ENCODE assay signal across 8 cellular contexts in the genomic region with DNA sequence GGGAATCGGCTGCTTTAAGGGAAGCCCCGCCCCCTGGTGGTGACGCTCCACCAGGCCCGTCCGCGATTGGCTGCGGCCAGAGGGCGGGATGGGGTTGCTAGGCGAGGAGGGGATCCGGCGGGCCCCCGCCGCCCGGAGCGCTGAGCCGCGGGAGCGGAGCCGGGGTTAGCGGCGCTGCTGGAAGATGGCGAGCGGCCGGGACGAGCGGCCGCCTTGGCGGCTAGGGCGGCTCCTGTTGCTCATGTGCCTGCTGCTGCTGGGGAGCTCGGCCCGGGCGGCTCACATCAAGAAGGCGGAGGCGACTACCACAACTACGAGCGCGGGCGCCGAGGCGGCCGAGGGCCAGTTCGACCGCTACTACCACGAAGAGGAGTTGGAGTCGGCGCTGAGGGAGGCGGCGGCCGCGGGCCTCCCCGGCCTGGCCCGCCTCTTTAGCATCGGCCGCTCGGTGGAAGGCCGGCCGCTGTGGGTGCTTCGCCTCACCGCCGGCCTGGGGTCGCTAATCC. TPM values are rescaled to one million over a fixed set of nuclear protein-coding genes. Genes with fewer than 3 reads are reported as not detected.
DNase-seq lines count a peak whose midpoint lies in the region; ATAC-seq, FAIRE-seq and TF ChIP-seq lines count a peak whose summit lies in the region.

A gene (plus strand): TSS at position 131 of the 506 bp plus-strand sequence. CDS start 54 bp downstream, at position 185.

- no peaks in the 10 kb centered on the region for H3K9me3 Mint-ChIP-seq in IgD-negative memory B cell

- peaks cover 3% of the 10 kb centered on the region for H3K27me3 ChIP-seq in mononuclear cell (ENCODE audit: insufficient read depth, low read length)

- ATAC-seq in GM21526 (IDR thresholded peaks at IDR 0.05; ENCODE audit: low FRiP score, unreplicated experiment): peak; percentile 80

- H3K4me1 Mint-ChIP-seq in IgD-negative memory B cell: peaks cover 10 to 17% (median 17%) of the 10 kb centered on the region in 3 donors

- peak within 1 kb of the TSS; percentile 65 to 92 (median 91) for H3K27ac Mint-ChIP-seq in IgD-negative memory B cell

- DNase-seq in D721Med (ENCODE audit: insufficient read length, low spot score): peak; percentile 75
- DNase-seq in OCI-M1 (lab: John Stamatoyannopoulos, UW): peak; percentile 97
- DNase-seq in activated T-cell treated with anti-CD3 and anti-CD28 coated beads for 24 hours (ENCODE audit: low read depth): peak; percentile 96
- peak; percentile 96 for DNase-seq in epithelial cell of esophagus (ENCODE audit: low read depth)
- peak; percentile 96 to 97 for DNase-seq in stimulated activated CD8-positive, alpha-beta memory T cell treated with anti-CD3 and anti-CD28 coated beads, Interleukin-2, amount 100 ng/mL, for 48 hours (ENCODE audit: low read depth in 2 of 2)

- H3K36me3 Mint-ChIP-seq in IgD-negative memory B cell: no peaks in the 10 kb centered on the region

- peaks cover 53% of the 10 kb centered on the region for H3K27me3 Mint-ChIP-seq in IgD-negative memory B cell

- peak within 1 kb of the TSS; percentile 75 for H3K4me3 ChIP-seq in epithelial cell of esophagus (ENCODE audit: low read length)
- H3K4me3 ChIP-seq in mononuclear cell (ENCODE audit: low read length): peak within 1 kb of the TSS; percentile 82

- H3K9me3 ChIP-seq in mononuclear cell (ENCODE audit: low read depth, low read length): no peaks in the 10 kb centered on the region

- TF ChIP-seq CTCF in D721Med (IDR thresholded peaks at IDR 0.05; ENCODE audit: insufficient read depth, missing control alignments) (no peak), epithelial cell of esophagus (IDR thresholded peaks at IDR 0.05; ENCODE audit: insufficient read depth, low read depth, low read length, missing control alignments) (no peak)

- H3K4me3 Mint-ChIP-seq in IgD-negative memory B cell: peak within 1 kb of the TSS; percentile 88 to 96 (median 94)

- FAIRE-seq in D721Med (lab: Jason Lieb, UNC): no peak

- peaks cover 26% of the 10 kb centered on the region for H3K4me1 ChIP-seq in mononuclear cell (ENCODE audit: insufficient read depth, low read length)

RNA-seq across cellular contexts. Expression of the gene that starts here (rescaled TPM):
- 2.3 TPM for polyA plus RNA-seq in IgD-negative memory B cell
- total RNA-seq in mononuclear cell: 141 TPM

Comparison
In these comparisons a context has a peak if more than half of its experiments do, and no peak if none do; other contexts are left out.
1. Peak in every context shown above with its lines: DNase-seq, ATAC-seq and H3K4me3 ChIP-seq.